In the genomic region with DNA sequence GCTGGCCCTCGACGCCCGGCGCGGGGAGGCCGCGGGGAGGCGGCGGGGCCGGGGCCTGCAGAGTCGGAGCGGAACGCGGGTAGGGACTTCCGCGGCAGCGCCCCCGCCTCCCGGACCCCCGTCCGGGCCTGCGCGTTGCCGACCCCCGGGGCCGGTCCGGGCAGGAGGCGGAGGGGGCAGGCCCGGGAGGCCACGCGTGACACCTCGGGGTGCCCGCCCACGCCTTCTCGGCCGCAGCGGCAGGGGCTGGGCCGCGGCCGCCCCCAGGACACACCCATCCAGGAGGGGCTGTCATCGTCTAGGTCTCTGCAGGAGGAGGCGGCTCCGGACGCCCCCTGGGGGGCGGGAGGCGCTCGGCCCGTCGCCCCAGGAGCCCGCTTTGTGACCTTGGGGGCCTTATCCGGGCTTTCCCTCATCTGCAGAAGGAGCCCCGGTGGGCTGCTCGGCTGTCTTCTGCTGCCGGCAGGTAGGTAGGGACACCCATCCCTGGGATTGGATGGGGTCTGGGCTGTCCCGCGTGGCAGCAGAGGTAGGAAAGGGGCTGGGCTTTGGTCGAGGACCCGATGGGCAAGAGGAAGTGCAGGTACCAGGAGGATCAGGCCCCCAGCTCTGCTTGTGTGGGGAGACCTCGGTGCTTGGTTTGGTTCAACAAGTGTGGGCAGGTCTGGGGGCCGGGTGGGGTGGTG, we compare ENCODE assay signal across 8 cellular contexts. TPM values are rescaled to one million over a fixed set of nuclear protein-coding genes. Genes with fewer than 3 reads are reported as not detected.
A peak's percentile ranks its signal among the peaks of the same experiment; 100 is the strongest.
DNase-seq lines count a peak whose midpoint lies in the region; ATAC-seq and TF ChIP-seq lines count a peak whose summit lies in the region.

No MANE protein-coding gene starts in this region.

- ATAC-seq in HG02588 (IDR thresholded peaks at IDR 0.05; ENCODE audit: unreplicated experiment), result peak; percentile 70

- H3K4me3 ChIP-seq in NB4 (ENCODE audit: low read depth, low read length), result peak overlapping the region; percentile 70
- H3K4me3 ChIP-seq in epithelial cell of proximal tubule (ENCODE audit: low read depth, low read length), result peak overlapping the region; percentile 78
- H3K4me3 ChIP-seq in thymus (ENCODE audit: low read length), result peak overlapping the region; percentile 94

- peaks cover 7% of the 10 kb centered on the region for H3K36me3 Mint-ChIP-seq in neural crest cell (ENCODE audit: low read depth)

- peak; percentile 54 for TF ChIP-seq CTCF in NB4 (IDR thresholded peaks at IDR 0.05; ENCODE audit: low read depth, low read length)
- peak; percentile 31 for TF ChIP-seq CTCF in epithelial cell of proximal tubule (conservative IDR thresholded peaks at IDR 0.05; ENCODE audit: low read depth, low read length)
- peak; percentile 50 for TF ChIP-seq CTCF in neural crest cell (conservative IDR thresholded peaks at IDR 0.05)

- peaks cover 13% of the 10 kb centered on the region for H3K4me1 ChIP-seq in thymus (ENCODE audit: control insufficient read depth, insufficient read depth, low read length)

- no peaks in the 10 kb centered on the region for H3K9me3 Mint-ChIP-seq in neural crest cell

- H3K27me3 Mint-ChIP-seq in neural crest cell (ENCODE audit: low read depth), result no peaks in the 10 kb centered on the region

- peak overlapping the region; percentile 87 for H3K4me3 Mint-ChIP-seq in neural crest cell

- H3K9me3 ChIP-seq in thymus (ENCODE audit: control insufficient read depth), result no peaks in the 10 kb centered on the region

- H3K27ac ChIP-seq in thymus (ENCODE audit: low read depth), result peak overlapping the region; percentile 61

- peaks cover 27% of the 10 kb centered on the region for H3K4me1 Mint-ChIP-seq in neural crest cell

- H3K36me3 ChIP-seq in thymus (ENCODE audit: control insufficient read depth, insufficient read depth), result peaks cover 26% of the 10 kb centered on the region

- under 1% methylated on average over 60 of the region's 60 CpGs for WGBS in thymus

- DNase-seq in NCI-H524 (lab: John Stamatoyannopoulos, UW), result peak; percentile 10 to 38
- no peak for DNase-seq in NCI-H524 treated with DMSO at 0.1 percent for 48 hours (lab: John Stamatoyannopoulos, UW)
- peak; percentile 87 for DNase-seq in NB4 (ENCODE audit: low read depth)
- peak; percentile 85 for DNase-seq in activated CD8-positive, alpha-beta memory T cell treated with anti-CD3 and anti-CD28 coated beads for 24 hours
- DNase-seq in epithelial cell of proximal tubule (ENCODE audit: low read depth), result no peak
- peak; percentile 30 for DNase-seq in neural crest cell (ENCODE audit: low read depth, low spot score)

- TF ChIP-seq POLR2A in NB4 (IDR thresholded peaks at IDR 0.05; ENCODE audit: extremely low read depth, insufficient read length), result no peak

- H3K27ac Mint-ChIP-seq in neural crest cell (ENCODE audit: unreplicated experiment), result peak overlapping the region; percentile 62

- no peaks in the 10 kb centered on the region for H3K27me3 ChIP-seq in thymus (ENCODE audit: control insufficient read depth, insufficient read depth)

RNA-seq across cellular contexts. Expression of a gene that starts 0.6 kb away (rescaled TPM):
- 9.5 and 12.6 TPM in 2 replicates for total RNA-seq in epithelial cell of proximal tubule
- total RNA-seq in neural crest cell, result 40.7 and 43.8 TPM in 2 replicates
- polyA plus RNA-seq in thymus, result 40.3 TPM

RNA-seq across cellular contexts. Expression of a gene that starts 22.3 kb away (rescaled TPM):
- total RNA-seq in epithelial cell of proximal tubule (5.6 and 9.9 TPM in 2 replicates), neural crest cell (9.2 and 9.7 TPM in 2 replicates)
- 3.3 TPM for polyA plus RNA-seq in thymus

RNA-seq across cellular contexts. Expression of a gene that starts 47.9 kb away (rescaled TPM):
- total RNA-seq in epithelial cell of proximal tubule (23.1 and 36.0 TPM in 2 replicates), neural crest cell (50.4 and 55.7 TPM in 2 replicates)
- polyA plus RNA-seq in thymus, result 28.7 TPM

Comparison
In these comparisons a context has a peak if more than half of its experiments do, and no peak if none do; other contexts are left out.
1. DNase-seq: peak in NCI-H524 (2 of 2), NB4 (single experiment), activated CD8-positive, alpha-beta memory T cell treated with anti-CD3 and anti-CD28 coated beads for 24 hours (single experiment) and neural crest cell (single experiment); none in NCI-H524 treated with DMSO at 0.1 percent for 48 hours (single experiment) and epithelial cell of proximal tubule (single experiment).
2. Peak in every context shown above with its lines, with median percentiles within 50 percentile points of each other: H3K4me3 ChIP-seq and CTCF ChIP-seq.